In genomic region chr7:54672519-54672918, GRCh38 we compare ENCODE assay signal across 7 cellular contexts.
"Had no signal": no experiment of that assay in that cellular context is flagged by ENCODE, and none has a peak within 500 bp of the region (broad histone marks: within the 10 kb centered on the region; RNA-seq: fewer than 3 reads in every experiment).

No MANE protein-coding gene starts in this region.

- FAIRE-seq: HepG2, HTR-8/SVneo had no signal

- H3K4me3 Mint-ChIP-seq: IgD-negative memory B cell had no signal

- H3K27ac ChIP-seq: HL-60 had no signal

- DNase-seq: IMR-90, KBM-7, KG1 had no signal

- ATAC-seq: HepG2 had no signal

- H3K27me3 Mint-ChIP-seq: IgD-negative memory B cell had no signal

- H3K36me3 Mint-ChIP-seq: IgD-negative memory B cell had no signal
